Comparison of ENCODE assay signal across 19 cellular contexts in genomic region chr10:50415292-50415691, GRCh38.
"Had no signal": no experiment of that assay in that cellular context is flagged by ENCODE, and none has a peak within 500 bp of the region (broad histone marks: within the 10 kb centered on the region; RNA-seq: fewer than 3 reads in every experiment).

No MANE protein-coding gene starts in this region.

- H3K9ac ChIP-seq: neural progenitor cell had no signal

- H3K27me3 ChIP-seq: ascending aorta, breast epithelium, gastrocnemius medialis, heart left ventricle, ovary, testis had no signal

- DNase-seq: activated CD4-positive, alpha-beta T cell treated with anti-CD3 and anti-CD28 coated beads, Interleukin-2, amount 10 ng/mL, durations not matched to agents 24 days and 14 days; activated CD4-positive, CD25-positive, alpha-beta regulatory T cell; activated naive CD4-positive, alpha-beta T cell treated with Interleukin-2 at 50 U/mL for 16 hours; activated naive CD8-positive, alpha-beta T cell treated with anti-CD3 and anti-CD28 coated beads, Interleukin-2, amount 50 U/mL, for 24 hours; effector memory CD8-positive, alpha-beta T cell; gastrocnemius medialis; heart left ventricle; islet precursor cell; left ventricle myocardium superior; ovary; stimulated activated naive CD8-positive, alpha-beta T cell treated with anti-CD3 and anti-CD28 coated beads, Interleukin-15, amount 100 ng/mL, for 72 hours; testis had no signal

- H3K27ac ChIP-seq: ascending aorta, breast epithelium, epithelial cell of prostate, gastrocnemius medialis, heart left ventricle, neural progenitor cell, ovary, testis had no signal

- H3K36me3 Mint-ChIP-seq: neural progenitor cell had no signal

- H3K4me3 Mint-ChIP-seq: activated CD4-positive, alpha-beta T cell treated with anti-CD3 and anti-CD28 coated beads, Interleukin-2, amount 10 ng/mL, durations not matched to agents 24 days and 14 days; activated naive CD8-positive, alpha-beta T cell treated with anti-CD3 and anti-CD28 coated beads, Interleukin-2, amount 50 U/mL, for 24 hours; activated T-helper 17 cell treated with anti-CD3 and anti-CD28 coated beads, Interleukin-2, amount 50 U/mL, for 72 hours; dendritic cell treated with granulocyte-macrophage colony-stimulating factor and Interleukin-4, amounts not matched to agents 40 ng/mL and 50 ng/mL, for 4 days; neural progenitor cell; stimulated activated naive CD8-positive, alpha-beta T cell treated with anti-CD3 and anti-CD28 coated beads, Interleukin-15, amount 100 ng/mL, for 72 hours had no signal

- H3K36me3 ChIP-seq: ascending aorta, breast epithelium, gastrocnemius medialis, heart left ventricle, neural progenitor cell, ovary had no signal

- H3K27me3 Mint-ChIP-seq: activated CD4-positive, alpha-beta T cell treated with anti-CD3 and anti-CD28 coated beads, Interleukin-2, amount 10 ng/mL, durations not matched to agents 24 days and 14 days; activated naive CD8-positive, alpha-beta T cell treated with anti-CD3 and anti-CD28 coated beads, Interleukin-2, amount 50 U/mL, for 24 hours; activated T-helper 17 cell treated with anti-CD3 and anti-CD28 coated beads, Interleukin-2, amount 50 U/mL, for 72 hours; dendritic cell treated with granulocyte-macrophage colony-stimulating factor and Interleukin-4, amounts not matched to agents 40 ng/mL and 50 ng/mL, for 4 days; effector memory CD8-positive, alpha-beta T cell; stimulated activated naive CD8-positive, alpha-beta T cell treated with anti-CD3 and anti-CD28 coated beads, Interleukin-15, amount 100 ng/mL, for 72 hours had no signal

- H3K27ac Mint-ChIP-seq: activated CD4-positive, alpha-beta T cell treated with anti-CD3 and anti-CD28 coated beads, Interleukin-2, amount 10 ng/mL, durations not matched to agents 24 days and 14 days; activated naive CD8-positive, alpha-beta T cell treated with anti-CD3 and anti-CD28 coated beads, Interleukin-2, amount 50 U/mL, for 24 hours; activated T-helper 17 cell treated with anti-CD3 and anti-CD28 coated beads, Interleukin-2, amount 50 U/mL, for 72 hours; dendritic cell treated with granulocyte-macrophage colony-stimulating factor and Interleukin-4, amounts not matched to agents 40 ng/mL and 50 ng/mL, for 4 days; neural progenitor cell; stimulated activated naive CD8-positive, alpha-beta T cell treated with anti-CD3 and anti-CD28 coated beads, Interleukin-15, amount 100 ng/mL, for 72 hours had no signal

- H3K4me2 ChIP-seq: neural progenitor cell had no signal

- H3K9me3 Mint-ChIP-seq: activated CD4-positive, alpha-beta T cell treated with anti-CD3 and anti-CD28 coated beads, Interleukin-2, amount 10 ng/mL, durations not matched to agents 24 days and 14 days; activated naive CD8-positive, alpha-beta T cell treated with anti-CD3 and anti-CD28 coated beads, Interleukin-2, amount 50 U/mL, for 24 hours; activated T-helper 17 cell treated with anti-CD3 and anti-CD28 coated beads, Interleukin-2, amount 50 U/mL, for 72 hours; dendritic cell treated with granulocyte-macrophage colony-stimulating factor and Interleukin-4, amounts not matched to agents 40 ng/mL and 50 ng/mL, for 4 days; effector memory CD8-positive, alpha-beta T cell; neural progenitor cell; stimulated activated naive CD8-positive, alpha-beta T cell treated with anti-CD3 and anti-CD28 coated beads, Interleukin-15, amount 100 ng/mL, for 72 hours had no signal

- ATAC-seq: activated naive CD8-positive, alpha-beta T cell treated with anti-CD3 and anti-CD28 coated beads, Interleukin-2, amount 50 U/mL, for 24 hours; activated T-helper 17 cell treated with anti-CD3 and anti-CD28 coated beads, Interleukin-2, amount 50 U/mL, for 72 hours; effector memory CD8-positive, alpha-beta T cell; gastrocnemius medialis; heart left ventricle; left ventricle myocardium superior; sciatic nerve; stimulated activated naive CD8-positive, alpha-beta T cell treated with anti-CD3 and anti-CD28 coated beads, Interleukin-15, amount 100 ng/mL, for 72 hours had no signal

- H2AFZ ChIP-seq: neural progenitor cell had no signal

- H3K4me3 ChIP-seq: ascending aorta, gastrocnemius medialis, neural progenitor cell, ovary, testis had no signal

- H3K9me3 ChIP-seq: ascending aorta, breast epithelium, gastrocnemius medialis, heart left ventricle, ovary, testis had no signal
